1 cellular context compared by ENCODE assay signal in genomic region chr14:103867020-103867419, GRCh38.
TF ChIP-seq lines count a peak whose summit lies in the region.

No MANE protein-coding gene starts in this region.

TF ChIP-seq in WTC11, 78 proteins besides CTCF, POLR2A, EP300 and RAD21 (continued from another document):
- TF ChIP-seq ARID4B (CRISPR knock-in tag; IDR thresholded peaks at IDR 0.05; ENCODE audit: borderline replicate concordance) (no peak), ATF3 (CRISPR knock-in tag; conservative IDR thresholded peaks at IDR 0.05) (no peak), IRF2 (CRISPR knock-in tag; IDR thresholded peaks at IDR 0.05; ENCODE audit: borderline replicate concordance, low read depth) (no peak), ZNF416 (CRISPR knock-in tag; IDR thresholded peaks at IDR 0.05) (no peak), USF2 (CRISPR knock-in tag; IDR thresholded peaks at IDR 0.05) (no peak), SP1 (CRISPR knock-in tag; conservative IDR thresholded peaks at IDR 0.05) (no peak), USF1 (CRISPR knock-in tag; IDR thresholded peaks at IDR 0.05) (no peak), E2F5 (CRISPR knock-in tag; IDR thresholded peaks at IDR 0.05) (no peak), AFF4 (CRISPR knock-in tag; IDR thresholded peaks at IDR 0.05; ENCODE audit: borderline replicate concordance) (no peak), CBFB (CRISPR knock-in tag; IDR thresholded peaks at IDR 0.05; ENCODE audit: low read depth) (no peak), FOXP4 (CRISPR knock-in tag; IDR thresholded peaks at IDR 0.05) (no peak), E2F1 (CRISPR knock-in tag; IDR thresholded peaks at IDR 0.05) (no peak), FOXJ3 (CRISPR knock-in tag; IDR thresholded peaks at IDR 0.05; ENCODE audit: borderline replicate concordance) (no peak), ZNF423 (CRISPR knock-in tag; IDR thresholded peaks at IDR 0.05) (no peak), RELA (CRISPR knock-in tag; IDR thresholded peaks at IDR 0.05; ENCODE audit: borderline replicate concordance) (no peak), ZNF138 (CRISPR knock-in tag; conservative IDR thresholded peaks at IDR 0.05) (no peak)
